1 cellular context compared by ENCODE assay signal in the genomic region with DNA sequence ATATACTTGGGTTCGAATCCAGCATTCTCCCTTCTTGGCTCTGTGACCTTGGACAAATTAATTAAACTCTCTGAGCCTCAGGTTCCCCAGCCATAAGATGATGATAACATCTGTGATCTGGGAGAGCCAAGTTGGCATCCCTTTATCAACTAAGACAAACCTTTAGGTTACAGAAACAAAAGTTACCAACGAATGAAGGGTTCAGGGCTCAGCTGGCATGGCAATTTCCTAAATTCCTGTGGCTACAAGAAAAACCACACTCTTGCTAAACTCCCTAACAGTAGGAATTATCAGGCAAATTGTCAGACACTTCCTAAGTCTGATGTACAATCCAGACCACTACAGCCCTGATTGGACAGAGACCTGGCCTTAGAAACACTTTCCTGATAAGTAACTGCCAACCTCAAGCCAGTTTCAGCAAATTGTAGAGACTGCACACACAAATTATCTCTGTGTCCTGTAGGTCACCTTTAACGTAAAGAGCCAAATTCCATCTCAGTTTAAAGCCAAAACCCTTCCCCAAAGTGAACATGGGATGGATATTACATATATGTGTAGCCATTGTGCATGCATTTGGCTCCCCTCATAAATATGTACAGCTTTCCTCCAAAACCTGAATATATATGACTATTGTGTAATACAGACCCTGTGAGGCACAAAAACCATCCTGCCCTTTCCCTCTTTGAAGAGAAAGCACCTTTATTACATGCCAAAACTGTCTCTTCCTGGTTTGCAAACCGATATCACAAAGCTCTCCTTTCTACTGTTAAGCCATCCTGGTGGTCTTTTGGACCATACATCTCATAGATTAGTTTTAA.
TF ChIP-seq lines count a peak whose summit lies in the region.

No MANE protein-coding gene starts in this region.

TF ChIP-seq in K562, 482 proteins besides CTCF, POLR2A, EP300 and RAD21 (continued from another document):
- TF ChIP-seq IRF9 (tag; IDR thresholded peaks at IDR 0.05) = peak; percentile 44; the same call in 1 of the 2 replicates
- TF ChIP-seq RNF2 (IDR thresholded peaks at IDR 0.05) = peak; percentile 43; the same call in 1 of the 2 replicates
- TF ChIP-seq, protein P1, sequence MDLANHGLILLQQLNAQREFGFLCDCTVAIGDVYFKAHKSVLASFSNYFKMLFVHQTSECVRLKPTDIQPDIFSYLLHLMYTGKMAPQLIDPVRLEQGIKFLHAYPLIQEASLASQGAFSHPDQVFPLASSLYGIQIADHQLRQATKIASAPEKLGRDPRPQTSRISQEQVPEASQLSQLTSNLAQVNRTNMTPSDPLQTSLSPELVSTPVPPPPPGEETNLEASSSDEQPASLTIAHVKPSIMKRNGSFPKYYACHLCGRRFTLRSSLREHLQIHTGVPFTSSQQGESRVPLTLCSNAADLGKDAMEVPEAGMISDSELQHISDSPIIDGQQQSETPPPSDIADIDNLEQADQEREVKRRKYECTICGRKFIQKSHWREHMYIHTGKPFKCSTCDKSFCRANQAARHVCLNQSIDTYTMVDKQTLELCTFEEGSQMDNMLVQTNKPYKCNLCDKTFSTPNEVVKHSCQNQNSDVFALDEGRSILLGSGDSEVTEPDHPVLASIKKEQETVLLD (IDR thresholded peaks at IDR 0.05) = 0 out of 2 replicates have a peak, but pooled peaks have one; percentile 39
- TF ChIP-seq ZNF274 (IDR thresholded peaks at IDR 0.05; ENCODE audit: borderline replicate concordance, low read depth, low read length) = no peak
- TF ChIP-seq, protein P2, sequence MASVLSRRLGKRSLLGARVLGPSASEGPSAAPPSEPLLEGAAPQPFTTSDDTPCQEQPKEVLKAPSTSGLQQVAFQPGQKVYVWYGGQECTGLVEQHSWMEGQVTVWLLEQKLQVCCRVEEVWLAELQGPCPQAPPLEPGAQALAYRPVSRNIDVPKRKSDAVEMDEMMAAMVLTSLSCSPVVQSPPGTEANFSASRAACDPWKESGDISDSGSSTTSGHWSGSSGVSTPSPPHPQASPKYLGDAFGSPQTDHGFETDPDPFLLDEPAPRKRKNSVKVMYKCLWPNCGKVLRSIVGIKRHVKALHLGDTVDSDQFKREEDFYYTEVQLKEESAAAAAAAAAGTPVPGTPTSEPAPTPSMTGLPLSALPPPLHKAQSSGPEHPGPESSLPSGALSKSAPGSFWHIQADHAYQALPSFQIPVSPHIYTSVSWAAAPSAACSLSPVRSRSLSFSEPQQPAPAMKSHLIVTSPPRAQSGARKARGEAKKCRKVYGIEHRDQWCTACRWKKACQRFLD (CRISPR knock-in tag; IDR thresholded peaks at IDR 0.05) = no peak
- peak; percentile 29; the same call in 1 of the 2 replicates for TF ChIP-seq VEZF1 (CRISPR knock-in tag; IDR thresholded peaks at IDR 0.05)
- TF ChIP-seq CXXC5 (CRISPR knock-in tag; IDR thresholded peaks at IDR 0.05) = no peak
- TF ChIP-seq STAT5A (IDR thresholded peaks at IDR 0.05; ENCODE audit: borderline replicate concordance, low read length) = peak; percentile 19; the same call in 1 of the 2 replicates
- TF ChIP-seq SMARCA4 (IDR thresholded peaks at IDR 0.05) = peak; percentile 40
- TF ChIP-seq CTBP1 (IDR thresholded peaks at IDR 0.05; ENCODE audit: borderline replicate concordance) = peak; percentile 45; the same call in 1 of the 2 replicates
- no peak for TF ChIP-seq ZNF174 (CRISPR knock-in tag; IDR thresholded peaks at IDR 0.05)
- TF ChIP-seq SMAD4 (CRISPR knock-in tag; conservative IDR thresholded peaks at IDR 0.05) = peak; percentile 58; the same call in 1 of the 2 replicates
- no peak for TF ChIP-seq MTA2 (IDR thresholded peaks at IDR 0.05; ENCODE audit: low read depth)
- peak; percentile 46; the same call in 1 of the 2 replicates for TF ChIP-seq ZNF668 (CRISPR knock-in tag; IDR thresholded peaks at IDR 0.05)
- peak; percentile 29; the same call in 1 of the 2 replicates for TF ChIP-seq NCOA1 (IDR thresholded peaks at IDR 0.05; ENCODE audit: low read depth)
